In genomic region chr16:53249331-53249730, GRCh38 we compare ENCODE assay signal across 1 cellular context.
TF ChIP-seq lines count a peak whose summit lies in the region.

No MANE protein-coding gene starts in this region.

TF ChIP-seq in HepG2, 621 proteins besides CTCF, POLR2A, EP300 and RAD21 (continued from another document):
- no peak for TF ChIP-seq ZNF18 (CRISPR knock-in tag; IDR thresholded peaks at IDR 0.05; ENCODE audit: insufficient replicate concordance)
- no peak for TF ChIP-seq TGIF2 (CRISPR knock-in tag; IDR thresholded peaks at IDR 0.05)
